26 cellular contexts compared by ENCODE assay signal in genomic region chr11:100383357-100383865, GRCh38.
"Had no signal": no experiment of that assay in that cellular context is flagged by ENCODE, and none has a peak within 500 bp of the region (broad histone marks: within the 10 kb centered on the region; RNA-seq: fewer than 3 reads in every experiment).

No MANE protein-coding gene starts in this region.

- H3K4me3 ChIP-seq: Peyer's patch had no signal

- H3K36me3 ChIP-seq: brain microvascular endothelial cell, Peyer's patch had no signal

- H3K4me1 ChIP-seq: Peyer's patch had no signal

- H3K27me3 ChIP-seq: brain microvascular endothelial cell, Peyer's patch had no signal

- H3K27ac ChIP-seq: brain microvascular endothelial cell, Peyer's patch, RWPE1, VCaP had no signal

- DNase-seq: activated CD4-positive, alpha-beta memory T cell treated with anti-CD3 and anti-CD28 coated beads for 36 hours; activated CD4-positive, alpha-beta T cell treated with anti-CD3 and anti-CD28 coated beads, Interleukin-2, amount 10 ng/mL, durations not matched to agents 7 days and 5 days; activated CD4-positive, CD25-positive, alpha-beta regulatory T cell; activated CD8-positive, alpha-beta memory T cell treated with anti-CD3 and anti-CD28 coated beads for 24 hours; activated gamma-delta T cell; activated naive CD4-positive, alpha-beta T cell treated with anti-CD3 and anti-CD28 coated beads for 36 hours; activated T-cell treated with anti-CD3 and anti-CD28 coated beads for 4 hours; activated T-cell treated with anti-CD3 and anti-CD28 coated beads, Interleukin-2, amount 50 U/mL, for 48 hours; amygdala; brain microvascular endothelial cell; cerebellar nuclear complex; Kasumi-1; KBM-7; NCI-H1048; NCI-H1417; NCI-H1930; NCI-H345; NCI-H510A; NCI-H526 treated with DMSO at 0.1 percent for 48 hours; NK-92 treated with Interleukin-12 subunit alpha and Interleukin-12 subunit beta, amount 100 ng/mL, for 24 hours; Peyer's patch; Right ventricle myocardium superior; T-helper 17 cell; T1000 had no signal
